17 cellular contexts compared by ENCODE assay signal in the genomic region with DNA sequence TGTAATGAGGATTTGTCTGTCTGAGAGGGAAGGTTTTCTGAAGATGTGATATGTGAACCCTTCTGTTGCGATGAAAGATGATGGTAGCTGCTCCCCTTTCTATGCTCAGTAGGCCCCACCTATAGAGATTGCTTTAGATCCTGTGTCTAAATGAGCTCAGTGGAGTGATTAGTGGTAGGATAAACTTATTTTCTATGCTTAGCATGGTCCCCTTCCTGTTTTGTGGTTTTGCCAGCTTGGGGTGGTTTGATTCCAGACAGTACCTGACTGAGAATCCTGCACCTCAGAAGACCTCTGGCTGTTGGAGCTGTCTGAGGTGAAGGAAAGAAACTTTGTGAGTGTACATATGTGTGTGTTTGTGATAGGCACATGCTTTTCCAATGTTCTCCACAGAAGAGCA. TPM values are rescaled to one million over a fixed set of nuclear protein-coding genes. Genes with fewer than 3 reads are reported as not detected.
DNase-seq lines count a peak whose midpoint lies in the region; ATAC-seq and TF ChIP-seq lines count a peak whose summit lies in the region.
"Had no signal": no experiment of that assay in that cellular context is flagged by ENCODE, and none has a peak within 500 bp of the region (broad histone marks: within the 10 kb centered on the region; RNA-seq: fewer than 3 reads in every experiment).

No MANE protein-coding gene starts in this region.

- no peaks in the 10 kb centered on the region for H3K27me3 Mint-ChIP-seq in activated CD4-positive, alpha-beta T cell treated with anti-CD3 and anti-CD28 coated beads, Interleukin-2, amount 10 ng/mL, durations not matched to agents 24 days and 14 days
- H3K27me3 Mint-ChIP-seq in IgD-negative memory B cell (peaks cover 2% of the 10 kb centered on the region), natural killer cell (ENCODE audit: low read depth in 2 of 2) (no peaks in the 10 kb centered on the region)
- H3K27me3 Mint-ChIP-seq in activated naive CD8-positive, alpha-beta T cell treated with anti-CD3 and anti-CD28 coated beads for 36 hours = no peaks in the 10 kb centered on the region

- H3K27ac Mint-ChIP-seq in activated CD4-positive, alpha-beta T cell treated with anti-CD3 and anti-CD28 coated beads, Interleukin-2, amount 10 ng/mL, durations not matched to agents 24 days and 14 days = peak overlapping the region; percentile 75
- peak overlapping the region; percentile 61 to 93 (median 85) for H3K27ac Mint-ChIP-seq in IgD-negative memory B cell
- peak overlapping the region; percentile 77 for H3K27ac Mint-ChIP-seq in activated naive CD8-positive, alpha-beta T cell treated with anti-CD3 and anti-CD28 coated beads for 36 hours
- H3K27ac Mint-ChIP-seq in natural killer cell = peak overlapping the region; percentile 86 to 98

- H3K4me1 Mint-ChIP-seq in activated CD4-positive, alpha-beta T cell treated with anti-CD3 and anti-CD28 coated beads, Interleukin-2, amount 10 ng/mL, durations not matched to agents 24 days and 14 days = peaks cover 60% of the 10 kb centered on the region
- H3K4me1 Mint-ChIP-seq in IgD-negative memory B cell (peaks cover 60 to 76% (median 72%) of the 10 kb centered on the region in 3 donors), natural killer cell (peaks cover 81 to 82% of the 10 kb centered on the region in 2 donors)
- H3K4me1 Mint-ChIP-seq in activated naive CD8-positive, alpha-beta T cell treated with anti-CD3 and anti-CD28 coated beads for 36 hours = peaks cover 73% of the 10 kb centered on the region

- no peak for TF ChIP-seq CTCF in natural killer cell (IDR thresholded peaks at IDR 0.05)

- H3K9me3 Mint-ChIP-seq in activated CD4-positive, alpha-beta T cell treated with anti-CD3 and anti-CD28 coated beads, Interleukin-2, amount 10 ng/mL, durations not matched to agents 24 days and 14 days = no peaks in the 10 kb centered on the region
- no peaks in the 10 kb centered on the region for H3K9me3 Mint-ChIP-seq in IgD-negative memory B cell
- no peaks in the 10 kb centered on the region for H3K9me3 Mint-ChIP-seq in activated naive CD8-positive, alpha-beta T cell treated with anti-CD3 and anti-CD28 coated beads for 36 hours
- H3K9me3 Mint-ChIP-seq in natural killer cell = no peaks in the 10 kb centered on the region

- intact Hi-C loops in activated CD4-positive, alpha-beta T cell treated with anti-CD3 and anti-CD28 coated beads, Interleukin-2, amount 10 ng/mL, durations not matched to agents 24 days and 14 days (cut with micrococcal nuclease) = loop anchor here (5.0 kb wide), 1 partner anchor 37 kb away; no protein-coding TSS in a partner anchor
- intact Hi-C loops in natural killer cell (cut with micrococcal nuclease) = no loop called here

- H3K36me3 Mint-ChIP-seq in activated CD4-positive, alpha-beta T cell treated with anti-CD3 and anti-CD28 coated beads, Interleukin-2, amount 10 ng/mL, durations not matched to agents 24 days and 14 days (ENCODE audit: low read depth) = peaks cover 37% of the 10 kb centered on the region
- H3K36me3 Mint-ChIP-seq in IgD-negative memory B cell (peaks cover 7% of the 10 kb centered on the region), natural killer cell (no peaks in the 10 kb centered on the region)
- H3K36me3 Mint-ChIP-seq in activated naive CD8-positive, alpha-beta T cell treated with anti-CD3 and anti-CD28 coated beads for 36 hours = peaks cover 54% of the 10 kb centered on the region

- ATAC-seq in natural killer cell = no peak

- DNase-seq in activated CD4-positive, alpha-beta T cell treated with anti-CD3 and anti-CD28 coated beads, Interleukin-2, amount 10 ng/mL, durations not matched to agents 24 days and 14 days = no peak
- DNase-seq in activated CD4-positive, alpha-beta T cell treated with anti-CD3 and anti-CD28 coated beads, Interleukin-2, amount 50 U/mL, for 4 hours = no peak
- no peak for DNase-seq in activated naive CD8-positive, alpha-beta T cell treated with anti-CD3 and anti-CD28 coated beads for 36 hours
- no peak for DNase-seq in natural killer cell
- no peak for DNase-seq in NOMO-1 treated with DMSO at 0.1 percent for 48 hours (lab: John Stamatoyannopoulos, UW; ENCODE audit: unreplicated experiment)
- no peak for DNase-seq in C1 segment of cervical spinal cord (lab: John Stamatoyannopoulos, UW)
- DNase-seq in NCI-H1105 (lab: John Stamatoyannopoulos, UW) = no peak
- DNase-seq: activated CD4-positive, CD25-positive, alpha-beta regulatory T cell; Calu3; cerebellar nuclear complex; GF-D8; hippocampal formation; kidney; NCI-H1694; NCI-H446 treated with DMSO at 0.1 percent for 48 hours; Right ventricle myocardium superior had no signal

- H3K4me3 Mint-ChIP-seq in activated CD4-positive, alpha-beta T cell treated with anti-CD3 and anti-CD28 coated beads, Interleukin-2, amount 10 ng/mL, durations not matched to agents 24 days and 14 days = peak overlapping the region; percentile 51
- H3K4me3 Mint-ChIP-seq in IgD-negative memory B cell (peak overlapping the region; percentile 41 to 85 (median 70)), natural killer cell (peak overlapping the region; percentile 86)
- H3K4me3 Mint-ChIP-seq in activated naive CD8-positive, alpha-beta T cell treated with anti-CD3 and anti-CD28 coated beads for 36 hours = no peak overlapping the region

RNA-seq across cellular contexts. Expression of a gene that starts 17.7 kb away (rescaled TPM):
- 480 and 482 TPM in 2 replicates for total RNA-seq in activated CD4-positive, alpha-beta T cell treated with anti-CD3 and anti-CD28 coated beads, Interleukin-2, amount 10 ng/mL, durations not matched to agents 24 days and 14 days
- 498 TPM for polyA plus RNA-seq in IgD-negative memory B cell
- 100 to 1,000 TPM; 433 to 443 TPM for total RNA-seq in activated naive CD8-positive, alpha-beta T cell treated with anti-CD3 and anti-CD28 coated beads for 36 hours
- total RNA-seq in natural killer cell = 1,000 to 10,000 TPM in 1 of 3 donors, 100 to 1,000 TPM in 2; 866 to 1,028 (median 919) TPM
